In the genomic region with DNA sequence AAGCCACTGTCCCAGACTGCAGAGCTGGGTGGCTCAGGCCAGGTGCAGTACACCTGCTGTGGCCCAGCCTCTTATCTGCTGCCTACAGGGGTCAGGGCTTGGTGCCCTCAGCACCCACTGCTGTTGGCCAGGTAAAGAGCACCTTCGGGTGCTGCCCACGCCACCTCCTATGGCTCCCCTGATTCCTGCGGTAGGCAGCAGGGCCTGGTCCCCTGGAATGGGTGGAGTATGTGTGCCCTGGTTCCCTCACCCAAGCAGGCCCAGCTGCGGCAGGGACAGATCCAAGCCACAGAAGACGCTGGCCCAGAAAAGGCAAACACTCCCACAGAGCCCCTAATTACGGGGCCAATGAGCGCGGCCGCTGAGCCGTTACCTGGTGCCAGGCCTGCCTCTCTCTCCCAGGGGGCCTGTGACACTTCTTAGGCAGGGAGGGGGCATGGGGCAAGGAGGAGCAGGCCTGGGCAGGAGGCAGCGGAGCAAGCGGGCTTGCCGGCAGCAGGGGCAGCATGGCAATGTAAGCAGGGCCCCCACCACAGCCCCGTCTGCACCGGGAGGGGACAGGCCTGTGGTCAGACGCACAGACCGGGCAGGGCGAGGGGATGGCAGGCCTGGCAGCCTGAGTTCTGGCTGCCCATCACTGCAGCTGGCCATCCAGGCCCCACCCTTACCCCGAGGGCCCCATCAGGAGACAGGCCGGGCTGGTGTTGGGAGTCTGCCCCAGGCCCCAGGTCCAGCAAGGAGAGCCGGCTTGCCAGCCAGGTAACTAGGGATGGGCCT, we compare ENCODE assay signal across 2 cellular contexts.
TF ChIP-seq lines count a peak whose summit lies in the region.

No MANE protein-coding gene starts in this region.

TF ChIP-seq in Ishikawa, 13 proteins besides CTCF, POLR2A, EP300 and RAD21:
- no peak for TF ChIP-seq NFIC (IDR thresholded peaks at IDR 0.05)
- TF ChIP-seq, protein P1, sequence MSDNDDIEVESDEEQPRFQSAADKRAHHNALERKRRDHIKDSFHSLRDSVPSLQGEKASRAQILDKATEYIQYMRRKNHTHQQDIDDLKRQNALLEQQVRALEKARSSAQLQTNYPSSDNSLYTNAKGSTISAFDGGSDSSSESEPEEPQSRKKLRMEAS (IDR thresholded peaks at IDR 0.05) = no peak
- peak; percentile 67; the same call in 1 of the 2 replicates for TF ChIP-seq ZBTB7A (IDR thresholded peaks at IDR 0.05; ENCODE audit: low read depth)
- TF ChIP-seq TCF12 (IDR thresholded peaks at IDR 0.05; ENCODE audit: low read depth) = 0 out of 2 replicates have a peak, but pooled peaks have one; percentile 10
- TF ChIP-seq, protein P2, sequence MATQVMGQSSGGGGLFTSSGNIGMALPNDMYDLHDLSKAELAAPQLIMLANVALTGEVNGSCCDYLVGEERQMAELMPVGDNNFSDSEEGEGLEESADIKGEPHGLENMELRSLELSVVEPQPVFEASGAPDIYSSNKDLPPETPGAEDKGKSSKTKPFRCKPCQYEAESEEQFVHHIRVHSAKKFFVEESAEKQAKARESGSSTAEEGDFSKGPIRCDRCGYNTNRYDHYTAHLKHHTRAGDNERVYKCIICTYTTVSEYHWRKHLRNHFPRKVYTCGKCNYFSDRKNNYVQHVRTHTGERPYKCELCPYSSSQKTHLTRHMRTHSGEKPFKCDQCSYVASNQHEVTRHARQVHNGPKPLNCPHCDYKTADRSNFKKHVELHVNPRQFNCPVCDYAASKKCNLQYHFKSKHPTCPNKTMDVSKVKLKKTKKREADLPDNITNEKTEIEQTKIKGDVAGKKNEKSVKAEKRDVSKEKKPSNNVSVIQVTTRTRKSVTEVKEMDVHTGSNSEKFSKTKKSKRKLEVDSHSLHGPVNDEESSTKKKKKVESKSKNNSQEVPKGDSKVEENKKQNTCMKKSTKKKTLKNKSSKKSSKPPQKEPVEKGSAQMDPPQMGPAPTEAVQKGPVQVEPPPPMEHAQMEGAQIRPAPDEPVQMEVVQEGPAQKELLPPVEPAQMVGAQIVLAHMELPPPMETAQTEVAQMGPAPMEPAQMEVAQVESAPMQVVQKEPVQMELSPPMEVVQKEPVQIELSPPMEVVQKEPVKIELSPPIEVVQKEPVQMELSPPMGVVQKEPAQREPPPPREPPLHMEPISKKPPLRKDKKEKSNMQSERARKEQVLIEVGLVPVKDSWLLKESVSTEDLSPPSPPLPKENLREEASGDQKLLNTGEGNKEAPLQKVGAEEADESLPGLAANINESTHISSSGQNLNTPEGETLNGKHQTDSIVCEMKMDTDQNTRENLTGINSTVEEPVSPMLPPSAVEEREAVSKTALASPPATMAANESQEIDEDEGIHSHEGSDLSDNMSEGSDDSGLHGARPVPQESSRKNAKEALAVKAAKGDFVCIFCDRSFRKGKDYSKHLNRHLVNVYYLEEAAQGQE (IDR thresholded peaks at IDR 0.05; ENCODE audit: low read depth) = no peak
- TF ChIP-seq, protein P3, sequence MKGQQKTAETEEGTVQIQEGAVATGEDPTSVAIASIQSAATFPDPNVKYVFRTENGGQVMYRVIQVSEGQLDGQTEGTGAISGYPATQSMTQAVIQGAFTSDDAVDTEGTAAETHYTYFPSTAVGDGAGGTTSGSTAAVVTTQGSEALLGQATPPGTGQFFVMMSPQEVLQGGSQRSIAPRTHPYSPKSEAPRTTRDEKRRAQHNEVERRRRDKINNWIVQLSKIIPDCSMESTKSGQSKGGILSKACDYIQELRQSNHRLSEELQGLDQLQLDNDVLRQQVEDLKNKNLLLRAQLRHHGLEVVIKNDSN (IDR thresholded peaks at IDR 0.05) = no peak

TF ChIP-seq in HepG2, 621 proteins besides CTCF, POLR2A, EP300 and RAD21:
- TF ChIP-seq, protein P4, sequence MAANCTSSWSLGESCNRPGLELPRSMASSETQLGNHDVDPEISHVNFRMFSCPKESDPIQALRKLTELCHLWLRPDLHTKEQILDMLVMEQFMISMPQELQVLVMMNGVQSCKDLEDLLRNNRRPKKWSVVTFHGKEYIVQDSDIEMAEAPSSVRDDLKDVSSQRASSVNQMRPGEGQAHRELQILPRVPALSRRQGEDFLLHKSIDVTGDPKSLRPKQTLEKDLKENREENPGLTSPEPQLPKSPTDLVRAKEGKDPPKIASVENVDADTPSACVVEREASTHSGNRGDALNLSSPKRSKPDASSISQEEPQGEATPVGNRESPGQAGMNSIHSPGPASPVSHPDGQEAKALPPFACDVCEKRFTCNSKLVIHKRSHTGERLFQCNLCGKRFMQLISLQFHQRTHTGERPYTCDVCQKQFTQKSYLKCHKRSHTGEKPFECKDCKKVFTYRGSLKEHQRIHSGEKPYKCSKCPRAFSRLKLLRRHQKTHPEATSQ (CRISPR knock-in tag; IDR thresholded peaks at IDR 0.05; ENCODE audit: borderline replicate concordance) = no peak
- TF ChIP-seq, protein P5, sequence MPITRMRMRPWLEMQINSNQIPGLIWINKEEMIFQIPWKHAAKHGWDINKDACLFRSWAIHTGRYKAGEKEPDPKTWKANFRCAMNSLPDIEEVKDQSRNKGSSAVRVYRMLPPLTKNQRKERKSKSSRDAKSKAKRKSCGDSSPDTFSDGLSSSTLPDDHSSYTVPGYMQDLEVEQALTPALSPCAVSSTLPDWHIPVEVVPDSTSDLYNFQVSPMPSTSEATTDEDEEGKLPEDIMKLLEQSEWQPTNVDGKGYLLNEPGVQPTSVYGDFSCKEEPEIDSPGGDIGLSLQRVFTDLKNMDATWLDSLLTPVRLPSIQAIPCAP (CRISPR knock-in tag; IDR thresholded peaks at IDR 0.05; ENCODE audit: low read depth) = no peak
- TF ChIP-seq NFRKB (IDR thresholded peaks at IDR 0.05) (no peak), AKAP8 (CRISPR knock-in tag; IDR thresholded peaks at IDR 0.05) (peak; percentile 49; the same call in 1 of the 2 replicates), KDM2A (CRISPR knock-in tag; IDR thresholded peaks at IDR 0.05; ENCODE audit: borderline replicate concordance, low read depth) (0 out of 2 replicates have a peak, but pooled peaks have one; percentile 9), RBFOX2 (IDR thresholded peaks at IDR 0.05; ENCODE audit: low read depth, low read length) (0 out of 2 replicates have a peak, but pooled peaks have one; percentile 27)
TF ChIP-seq in HepG2: peak in this region for 3.
